Comparison of ENCODE assay signal across 26 cellular contexts in the genomic region with DNA sequence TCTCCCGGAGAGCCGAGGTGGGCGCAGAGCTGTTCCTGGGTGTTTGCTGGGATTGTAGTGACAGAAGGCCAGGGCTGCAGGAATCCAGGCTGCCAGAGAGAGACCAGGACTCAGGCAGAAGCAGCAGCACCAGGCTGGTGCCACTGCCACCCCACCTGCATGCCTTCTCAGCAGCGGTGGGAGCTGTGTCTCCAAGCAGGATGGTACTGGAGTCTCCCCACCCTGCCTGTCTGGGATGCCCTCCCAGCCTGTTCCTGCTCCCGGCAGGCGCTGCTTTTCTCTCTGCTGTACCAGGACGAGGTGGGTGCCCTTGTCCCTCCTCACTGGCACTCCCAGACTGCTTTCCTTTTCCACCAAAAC. TPM values are rescaled to one million over a fixed set of nuclear protein-coding genes. Genes with fewer than 3 reads are reported as not detected.
DNase-seq lines count a peak whose midpoint lies in the region; ATAC-seq, FAIRE-seq and TF ChIP-seq lines count a peak whose summit lies in the region.
"Had no signal": no experiment of that assay in that cellular context is flagged by ENCODE, and none has a peak within 500 bp of the region (broad histone marks: within the 10 kb centered on the region; RNA-seq: fewer than 3 reads in every experiment).

No MANE protein-coding gene starts in this region.

- peak overlapping the region; percentile 87 for H3K4me2 ChIP-seq in HepG2 (ENCODE audit: low read depth, low read length)

- H3K27me3 Mint-ChIP-seq in mesothelial cell of epicardium (ENCODE audit: low read depth) = peaks cover 2% of the 10 kb centered on the region

- H3K9me3 ChIP-seq in HepG2 (ENCODE audit: low read length) (no peaks in the 10 kb centered on the region), right lobe of liver (no peaks in the 10 kb centered on the region), SJCRH30 (replicated peaks) (no peaks in the 10 kb centered on the region)
- H3K9me3 ChIP-seq: ascending aorta, left lung had no signal

- peaks cover 18% of the 10 kb centered on the region for H3K4me1 Mint-ChIP-seq in mesothelial cell of epicardium

- H3K4me1 ChIP-seq in HepG2 (ENCODE audit: insufficient read depth, low read length) = peaks cover 54% of the 10 kb centered on the region
- H3K4me1 ChIP-seq in right lobe of liver = peaks cover 0 to 48% (median 8%) of the 10 kb centered on the region in 4 donors
- peaks cover 24% of the 10 kb centered on the region for H3K4me1 ChIP-seq in SJCRH30

- POLR2A ChIA-PET in HepG2 (lab: Yijun Ruan, JAX) = interaction anchor here (1.0 to 4.1 kb wide), 5 partner anchors 9 to 60 kb away, joined by 3 to 61 read pairs (median 7); partner anchors contain the start of genes AGRN and ISG15

- no TSS peak for BruUV-seq in HepG2 (replicated peaks; lab: Mats Ljungman, UMichigan)

- CTCF ChIA-PET in HepG2 (lab: Yijun Ruan, JAX; ENCODE audit: low intra/inter-chr PET ratio, low total read pairs) = no interaction called here

- in situ Hi-C loops in HepG2 (cut with HindIII; ENCODE audit: extremely low pct_ligation_motif_present, low pct_unique_long_range_greater_than_20kb) = no loop called here

- no peak for TF ChIP-seq EP300 in HepG2 (IDR thresholded peaks at IDR 0.05; ENCODE audit: low read depth in 2 of 2, low read length in 2 of 2)
- TF ChIP-seq EP300 in HepG2 (CRISPR knock-in tag; IDR thresholded peaks at IDR 0.05; ENCODE audit: borderline replicate concordance) = no peak

- H3K36me3 ChIP-seq in HepG2 (replicated peaks in 1 of 2; ENCODE audit: control insufficient read depth in 1 of 2, insufficient read depth in 2 of 2, low read length in 2 of 2) = no peaks in the 10 kb centered on the region
- no peaks in the 10 kb centered on the region for H3K36me3 ChIP-seq in right lobe of liver
- no peaks in the 10 kb centered on the region for H3K36me3 ChIP-seq in SJCRH30
- H3K36me3 ChIP-seq: ascending aorta, left lung had no signal

- H3K27ac ChIP-seq in HepG2 (ENCODE audit: extremely low read length, insufficient read depth, low read length) = peak overlapping the region; percentile 88
- H3K27ac ChIP-seq in right lobe of liver = no peak overlapping the region
- H3K27ac ChIP-seq in SJCRH30 = peak overlapping the region; percentile 93
- H3K27ac ChIP-seq: ascending aorta, coronary artery, left lung, parathyroid adenoma had no signal

- peak overlapping the region; percentile 92 for H3K27ac Mint-ChIP-seq in mesothelial cell of epicardium

- intact Hi-C loops in HepG2 (cut with micrococcal nuclease; ENCODE audit: unreplicated experiment) (loop anchor here (10.0 kb wide), 1 partner anchor 230 kb away; the partner anchor contains the start of genes B3GALT6 and SDF4), right lobe of liver (cut with DNase I) (no loop called here)

- TF ChIP-seq POLR2A in HepG2 (IDR thresholded peaks at IDR 0.05; ENCODE audit: insufficient read depth in 1 of 2, low read depth in 2 of 2, low read length in 2 of 2) = no peak
- no peak for TF ChIP-seq POLR2A in right lobe of liver (IDR thresholded peaks at IDR 0.05)

- no peak for FAIRE-seq in HepG2 (lab: Jason Lieb, UNC)
- FAIRE-seq: small intestine had no signal

- peak overlapping the region in 2 of 3 experiments; percentile 70 to 77; a peak in 4 of 6 replicates for H3K4me3 ChIP-seq in HepG2 (replicated peaks in 1 of 3; ENCODE audit: insufficient read depth in 1 of 3, low read depth in 2 of 3, low read length in 3 of 3)
- no peak overlapping the region for H3K4me3 ChIP-seq in right lobe of liver
- peak overlapping the region; percentile 27 for H3K4me3 ChIP-seq in SJCRH30
- H3K4me3 ChIP-seq: ascending aorta, coronary artery, left lung had no signal

- no peaks in the 10 kb centered on the region for H4K20me1 ChIP-seq in HepG2 (ENCODE audit: insufficient read depth, low read length)

- ATAC-seq in HepG2 (no peak), right lobe of liver (no peak), GM18517 (IDR thresholded peaks at IDR 0.05; ENCODE audit: unreplicated experiment) (no peak), GM21526 (IDR thresholded peaks at IDR 0.05; ENCODE audit: low FRiP score, unreplicated experiment) (no peak)
- ATAC-seq: T-cell had no signal

- 73% methylated on average over 6 of the region's 7 CpGs for WGBS in HepG2 (ENCODE audit: low lambda C conversion rate)
- WGBS in right lobe of liver (ENCODE audit: insufficient coverage, low coverage, low lambda C conversion rate, missing lambda C conversion rate) = 0% methylated on average over 1 of the region's 7 CpGs

- H3K4me3 Mint-ChIP-seq in mesothelial cell of epicardium = peak overlapping the region; percentile 44

- peaks cover 6% of the 10 kb centered on the region for H3K36me3 Mint-ChIP-seq in mesothelial cell of epicardium
- H3K36me3 Mint-ChIP-seq: T-cell had no signal

- H3K79me2 ChIP-seq in HepG2 (ENCODE audit: insufficient read depth, low read length) = peaks cover 14% of the 10 kb centered on the region
- H3K79me2 ChIP-seq: parathyroid adenoma had no signal

- DNase-seq in HepG2 (ENCODE audit: low spot score) (no peak), right lobe of liver (no peak), SJCRH30 (no peak), mesothelial cell of epicardium (ENCODE audit: low spot score in 2 of 2, unreplicated experiment in 2 of 2) (no peak), germinal center (ENCODE audit: low spot score) (no peak), midbrain (lab: John Stamatoyannopoulos, UW) (no peak)
- DNase-seq: activated CD4-positive, CD25-positive, alpha-beta regulatory T cell; activated effector memory CD4-positive, alpha-beta T cell treated with Interleukin-2 at 50 U/mL for 16 hours; AML-193; NCI-H1436 treated with DMSO at 0.1 percent for 48 hours; NCI-H345; small intestine; stimulated activated CD4-positive, alpha-beta T cell treated with anti-CD3 and anti-CD28 coated beads, Interleukin-4, amount 100 ng/mL, for 4 hours; stimulated activated CD8-positive, alpha-beta memory T cell treated with anti-CD3 and anti-CD28 coated beads, Interleukin-4, amount 100 ng/mL, for 48 hours had no signal

- no peak for TF ChIP-seq RAD21 in HepG2 (CRISPR knock-in tag; IDR thresholded peaks at IDR 0.05)

- H3K9me3 Mint-ChIP-seq in mesothelial cell of epicardium = no peaks in the 10 kb centered on the region
- H3K9me3 Mint-ChIP-seq: T-cell had no signal

- peak overlapping the region; percentile 77 for H3K9ac ChIP-seq in HepG2 (ENCODE audit: insufficient read depth, low read depth, low read length)
- H3K9ac ChIP-seq: parathyroid adenoma had no signal

- no peak overlapping the region for H2AFZ ChIP-seq in HepG2 (ENCODE audit: low read length)

- no peaks in the 10 kb centered on the region for H3K27me3 ChIP-seq in HepG2 (ENCODE audit: control insufficient read depth in 1 of 2, insufficient read depth in 2 of 2, low read length in 2 of 2)
- no peaks in the 10 kb centered on the region for H3K27me3 ChIP-seq in right lobe of liver
- H3K27me3 ChIP-seq in SJCRH30 = no peaks in the 10 kb centered on the region
- H3K27me3 ChIP-seq: ascending aorta had no signal

- no peak for TF ChIP-seq CTCF in HepG2 (CRISPR knock-in tag; IDR thresholded peaks at IDR 0.05)
- no peak for TF ChIP-seq CTCF in right lobe of liver (IDR thresholded peaks at IDR 0.05)
- no peak for TF ChIP-seq CTCF in mesothelial cell of epicardium (IDR thresholded peaks at IDR 0.05; ENCODE audit: unreplicated experiment)

RNA-seq across cellular contexts. Expression of gene HES4, which starts 4.5 kb away (rescaled TPM):
- total RNA-seq in HepG2 (2016; rRNA removed; fragmentation: Illumina TruSeq; extraction: Trizol) (4.4 and 8.8 TPM in 2 replicates), right lobe of liver (10 to 100 TPM in 2 of 6 experiments, 1 to 10 TPM in 4; 1.6 to 21.5 (median 5.2) TPM), mesothelial cell of epicardium (87.7 to 92.1 TPM (median 92.0 TPM) in 3 replicates)
- total RNA-seq in HepG2 (2016; cell fraction: cytosol; rRNA removed; fragmentation: Illumina TruSeq; extraction: Trizol; ENCODE audit: low read depth) = 16.5 and 25.5 TPM in 2 replicates
- total RNA-seq in HepG2 (2016; cell fraction: insoluble cytoplasmic fraction; rRNA removed; fragmentation: Illumina TruSeq; extraction: Trizol) = 3.4 and 7.9 TPM in 2 replicates
- 13.5 and 18.3 TPM in 2 replicates for total RNA-seq in HepG2 (2016; cell fraction: membrane; rRNA removed; fragmentation: Illumina TruSeq; extraction: Trizol)
- total RNA-seq in HepG2 (2016; cell fraction: nucleus; rRNA removed; fragmentation: Illumina TruSeq; extraction: Trizol) = 6.5 and 8.0 TPM in 2 replicates
- 10.6 and 17.6 TPM in 2 replicates for polyA plus RNA-seq in HepG2 (2011; rRNA removed)
- 11.6 and 28.6 TPM in 2 replicates for polyA plus RNA-seq in HepG2 (2011; cell fraction: cytosol; rRNA removed)
- polyA plus RNA-seq in HepG2 (2011; cell fraction: nucleus; rRNA removed) = 190 and 210 TPM in 2 replicates
- polyA plus RNA-seq in HepG2 (2012) = 4.3 and 7.0 TPM in 2 replicates
- 17.0 and 22.1 TPM in 2 replicates for polyA plus RNA-seq in HepG2 (2016; cell fraction: cytosol; fragmentation: Illumina TruSeq; extraction: Trizol; ENCODE audit: low read depth)
- polyA plus RNA-seq in HepG2 (2016; cell fraction: insoluble cytoplasmic fraction; fragmentation: Illumina TruSeq; extraction: Trizol; ENCODE audit: low read depth) = 4.5 and 6.0 TPM in 2 replicates
- polyA plus RNA-seq in HepG2 (2016; cell fraction: membrane; fragmentation: Illumina TruSeq; extraction: Trizol; ENCODE audit: low read depth) = 10.6 and 11.4 TPM in 2 replicates
- polyA plus RNA-seq in HepG2 (2016; cell fraction: nucleus; fragmentation: Illumina TruSeq; extraction: Trizol; ENCODE audit: insufficient read depth, low read depth) = 16.1 and 18.4 TPM in 2 replicates
- 2.2 and 6.1 TPM in 2 replicates for polyA minus RNA-seq in HepG2 (2011; rRNA and poly(A)+ RNA removed; ENCODE audit: low replicate concordance)
- 6.4 and 8.5 TPM in 2 replicates for polyA minus RNA-seq in HepG2 (2011; cell fraction: cytosol; rRNA and poly(A)+ RNA removed)
- polyA minus RNA-seq in HepG2 (2011; cell fraction: nucleus; rRNA and poly(A)+ RNA removed) = 4.6 and 8.9 TPM in 2 replicates
- 15.3 and 15.9 TPM in 2 replicates for total RNA-seq in SJCRH30 (2014; rRNA removed; shearing (Covaris generic))

RNA-seq across cellular contexts. Expression of gene ISG15, which starts 8.9 kb away (rescaled TPM):
- 54.9 and 68.4 TPM in 2 replicates for total RNA-seq in HepG2 (2016; rRNA removed; fragmentation: Illumina TruSeq; extraction: Trizol)
- total RNA-seq in HepG2 (2016; cell fraction: cytosol; rRNA removed; fragmentation: Illumina TruSeq; extraction: Trizol; ENCODE audit: low read depth) = 17.4 and 19.2 TPM in 2 replicates
- 52.2 and 77.4 TPM in 2 replicates for total RNA-seq in HepG2 (2016; cell fraction: insoluble cytoplasmic fraction; rRNA removed; fragmentation: Illumina TruSeq; extraction: Trizol)
- total RNA-seq in HepG2 (2016; cell fraction: membrane; rRNA removed; fragmentation: Illumina TruSeq; extraction: Trizol) = 17.7 and 18.1 TPM in 2 replicates
- 18.3 and 23.3 TPM in 2 replicates for total RNA-seq in HepG2 (2016; cell fraction: nucleus; rRNA removed; fragmentation: Illumina TruSeq; extraction: Trizol)
- 42.1 and 63.7 TPM in 2 replicates for polyA plus RNA-seq in HepG2 (2011; rRNA removed)
- polyA plus RNA-seq in HepG2 (2011; cell fraction: cytosol; rRNA removed) = 49.9 and 81.6 TPM in 2 replicates
- polyA plus RNA-seq in HepG2 (2011; cell fraction: nucleus; rRNA removed) = 24.5 and 32.4 TPM in 2 replicates
- polyA plus RNA-seq in HepG2 (2012) = 19.4 and 39.7 TPM in 2 replicates
- polyA plus RNA-seq in HepG2 (2016; cell fraction: cytosol; fragmentation: Illumina TruSeq; extraction: Trizol; ENCODE audit: low read depth) = 13.7 and 17.3 TPM in 2 replicates
- 47.3 and 49.3 TPM in 2 replicates for polyA plus RNA-seq in HepG2 (2016; cell fraction: insoluble cytoplasmic fraction; fragmentation: Illumina TruSeq; extraction: Trizol; ENCODE audit: low read depth)
- polyA plus RNA-seq in HepG2 (2016; cell fraction: membrane; fragmentation: Illumina TruSeq; extraction: Trizol; ENCODE audit: low read depth) = 10.1 and 12.3 TPM in 2 replicates
- polyA plus RNA-seq in HepG2 (2016; cell fraction: nucleus; fragmentation: Illumina TruSeq; extraction: Trizol; ENCODE audit: insufficient read depth, low read depth) = 22.7 and 27.6 TPM in 2 replicates
- 24.2 and 34.4 TPM in 2 replicates for polyA minus RNA-seq in HepG2 (2011; rRNA and poly(A)+ RNA removed; ENCODE audit: low replicate concordance)
- polyA minus RNA-seq in HepG2 (2011; cell fraction: cytosol; rRNA and poly(A)+ RNA removed) = 11.4 and 13.3 TPM in 2 replicates
- polyA minus RNA-seq in HepG2 (2011; cell fraction: nucleus; rRNA and poly(A)+ RNA removed) = 2.1 and 5.1 TPM in 2 replicates
- 10 to 100 TPM; 16.3 to 98.7 (median 26.4) TPM for total RNA-seq in right lobe of liver
- 5.1 and 12.6 TPM in 2 replicates for total RNA-seq in SJCRH30 (2014; rRNA removed; shearing (Covaris generic))
- total RNA-seq in mesothelial cell of epicardium = 112 to 139 TPM (median 123 TPM) in 3 replicates

RNA-seq across cellular contexts. Expression of gene AGRN, which starts 15.5 kb away (rescaled TPM):
- 7.3 and 29.8 TPM in 2 replicates for total RNA-seq in HepG2 (2016; rRNA removed; fragmentation: Illumina TruSeq; extraction: Trizol)
- total RNA-seq in HepG2 (2016; cell fraction: cytosol; rRNA removed; fragmentation: Illumina TruSeq; extraction: Trizol; ENCODE audit: low read depth) = 2.7 and 2.9 TPM in 2 replicates
- 5.9 and 28.3 TPM in 2 replicates for total RNA-seq in HepG2 (2016; cell fraction: insoluble cytoplasmic fraction; rRNA removed; fragmentation: Illumina TruSeq; extraction: Trizol)
- 4.9 and 5.0 TPM in 2 replicates for total RNA-seq in HepG2 (2016; cell fraction: membrane; rRNA removed; fragmentation: Illumina TruSeq; extraction: Trizol)
- 36.4 and 50.3 TPM in 2 replicates for total RNA-seq in HepG2 (2016; cell fraction: nucleus; rRNA removed; fragmentation: Illumina TruSeq; extraction: Trizol)
- polyA plus RNA-seq in HepG2 (2011; rRNA removed) = 65.2 and 82.7 TPM in 2 replicates
- polyA plus RNA-seq in HepG2 (2011; cell fraction: cytosol; rRNA removed) = 37.7 and 58.0 TPM in 2 replicates
- 667 and 906 TPM in 2 replicates for polyA plus RNA-seq in HepG2 (2011; cell fraction: nucleus; rRNA removed)
- 77.8 and 101 TPM in 2 replicates for polyA plus RNA-seq in HepG2 (2012)
- 1.4 and 1.5 TPM in 2 replicates for polyA plus RNA-seq in HepG2 (2016; cell fraction: cytosol; fragmentation: Illumina TruSeq; extraction: Trizol; ENCODE audit: low read depth)
- polyA plus RNA-seq in HepG2 (2016; cell fraction: insoluble cytoplasmic fraction; fragmentation: Illumina TruSeq; extraction: Trizol; ENCODE audit: low read depth) = 10.7 and 15.5 TPM in 2 replicates
- polyA plus RNA-seq in HepG2 (2016; cell fraction: membrane; fragmentation: Illumina TruSeq; extraction: Trizol; ENCODE audit: low read depth) = 3.2 and 3.6 TPM in 2 replicates
- 125 and 134 TPM in 2 replicates for polyA plus RNA-seq in HepG2 (2016; cell fraction: nucleus; fragmentation: Illumina TruSeq; extraction: Trizol; ENCODE audit: insufficient read depth, low read depth)
- polyA minus RNA-seq in HepG2 (2011; rRNA and poly(A)+ RNA removed; ENCODE audit: low replicate concordance) = 23.8 and 86.8 TPM in 2 replicates
- 41.3 and 50.7 TPM in 2 replicates for polyA minus RNA-seq in HepG2 (2011; cell fraction: cytosol; rRNA and poly(A)+ RNA removed)
- 80.3 and 86.4 TPM in 2 replicates for polyA minus RNA-seq in HepG2 (2011; cell fraction: nucleus; rRNA and poly(A)+ RNA removed)
- total RNA-seq in right lobe of liver = 10 to 100 TPM; 14.2 to 44.5 (median 35.2) TPM
- total RNA-seq in SJCRH30 (2014; rRNA removed; shearing (Covaris generic)) = 10.4 and 13.7 TPM in 2 replicates
- total RNA-seq in mesothelial cell of epicardium = 502 to 532 TPM (median 514 TPM) in 3 replicates

RNA-seq across cellular contexts. Expression of gene PERM1, which starts 22.5 kb away (rescaled TPM):
- total RNA-seq in HepG2 (2016; rRNA removed; fragmentation: Illumina TruSeq; extraction: Trizol) (0.04 TPM in 1 of 2 replicates, not detected in the other), right lobe of liver (under 1 TPM in 4 of 6 experiments, not detected in 2; 0.18 to 0.46 (median 0.28) TPM), mesothelial cell of epicardium (1.6 to 2.8 TPM (median 2.7 TPM) in 3 replicates)
- not detected in 2 replicates for total RNA-seq in HepG2 (2016; cell fraction: cytosol; rRNA removed; fragmentation: Illumina TruSeq; extraction: Trizol; ENCODE audit: low read depth)
- total RNA-seq in HepG2 (2016; cell fraction: insoluble cytoplasmic fraction; rRNA removed; fragmentation: Illumina TruSeq; extraction: Trizol) = not detected in 2 replicates
- total RNA-seq in HepG2 (2016; cell fraction: membrane; rRNA removed; fragmentation: Illumina TruSeq; extraction: Trizol) = not detected in 2 replicates
- total RNA-seq in HepG2 (2016; cell fraction: nucleus; rRNA removed; fragmentation: Illumina TruSeq; extraction: Trizol) = not detected in 2 replicates
- 0.29 and 0.38 TPM in 2 replicates for polyA plus RNA-seq in HepG2 (2011; rRNA removed)
- 0.17 and 0.32 TPM in 2 replicates for polyA plus RNA-seq in HepG2 (2011; cell fraction: cytosol; rRNA removed)
- 2.3 and 2.6 TPM in 2 replicates for polyA plus RNA-seq in HepG2 (2011; cell fraction: nucleus; rRNA removed)
- 0.44 TPM in 2 replicates for polyA plus RNA-seq in HepG2 (2012)
- not detected in 2 replicates for polyA plus RNA-seq in HepG2 (2016; cell fraction: cytosol; fragmentation: Illumina TruSeq; extraction: Trizol; ENCODE audit: low read depth)
- not detected in 2 replicates for polyA plus RNA-seq in HepG2 (2016; cell fraction: insoluble cytoplasmic fraction; fragmentation: Illumina TruSeq; extraction: Trizol; ENCODE audit: low read depth)
- polyA plus RNA-seq in HepG2 (2016; cell fraction: membrane; fragmentation: Illumina TruSeq; extraction: Trizol; ENCODE audit: low read depth) = not detected in 2 replicates
- polyA plus RNA-seq in HepG2 (2016; cell fraction: nucleus; fragmentation: Illumina TruSeq; extraction: Trizol; ENCODE audit: insufficient read depth, low read depth) = not detected in 2 replicates
- polyA minus RNA-seq in HepG2 (2011; rRNA and poly(A)+ RNA removed; ENCODE audit: low replicate concordance) = 0.09 and 2.7 TPM in 2 replicates
- 0.44 and 0.59 TPM in 2 replicates for polyA minus RNA-seq in HepG2 (2011; cell fraction: cytosol; rRNA and poly(A)+ RNA removed)
- 0.99 and 1.2 TPM in 2 replicates for polyA minus RNA-seq in HepG2 (2011; cell fraction: nucleus; rRNA and poly(A)+ RNA removed)
- total RNA-seq in SJCRH30 (2014; rRNA removed; shearing (Covaris generic)) = 0.13 TPM in 1 of 2 replicates, not detected in the other
- total RNA-seq: activated CD8-positive, alpha-beta memory T cell treated with anti-CD3 and anti-CD28 coated beads, Interleukin-2, amount 10 ng/mL, durations not matched to agents 7 days and 5 days; ascending aorta; endothelial cell of umbilical vein; H7; left lung; LHCN-M2; T-cell had no signal
- polyA plus RNA-seq: endothelial cell of umbilical vein had no signal

RNA-seq across cellular contexts. Expression of gene PLEKHN1, which starts 38.1 kb away (rescaled TPM):
- 0.21 and 0.42 TPM in 2 replicates for total RNA-seq in HepG2 (2016; rRNA removed; fragmentation: Illumina TruSeq; extraction: Trizol)
- not detected in 2 replicates for total RNA-seq in HepG2 (2016; cell fraction: cytosol; rRNA removed; fragmentation: Illumina TruSeq; extraction: Trizol; ENCODE audit: low read depth)
- 0.31 and 0.48 TPM in 2 replicates for total RNA-seq in HepG2 (2016; cell fraction: insoluble cytoplasmic fraction; rRNA removed; fragmentation: Illumina TruSeq; extraction: Trizol)
- 0.15 and 0.17 TPM in 2 replicates for total RNA-seq in HepG2 (2016; cell fraction: membrane; rRNA removed; fragmentation: Illumina TruSeq; extraction: Trizol)
- total RNA-seq in HepG2 (2016; cell fraction: nucleus; rRNA removed; fragmentation: Illumina TruSeq; extraction: Trizol) = 0.59 and 0.63 TPM in 2 replicates
- polyA plus RNA-seq in HepG2 (2011; rRNA removed) = 0.58 and 0.59 TPM in 2 replicates
- polyA plus RNA-seq in HepG2 (2011; cell fraction: cytosol; rRNA removed) = 0.13 and 0.23 TPM in 2 replicates
- 13.2 and 15.5 TPM in 2 replicates for polyA plus RNA-seq in HepG2 (2011; cell fraction: nucleus; rRNA removed)
- 0.51 and 0.55 TPM in 2 replicates for polyA plus RNA-seq in HepG2 (2012)
- polyA plus RNA-seq in HepG2 (2016; cell fraction: cytosol; fragmentation: Illumina TruSeq; extraction: Trizol; ENCODE audit: low read depth) = 0.05 and 0.09 TPM in 2 replicates
- polyA plus RNA-seq in HepG2 (2016; cell fraction: insoluble cytoplasmic fraction; fragmentation: Illumina TruSeq; extraction: Trizol; ENCODE audit: low read depth) = 0.29 and 0.48 TPM in 2 replicates
- 0.13 and 0.29 TPM in 2 replicates for polyA plus RNA-seq in HepG2 (2016; cell fraction: membrane; fragmentation: Illumina TruSeq; extraction: Trizol; ENCODE audit: low read depth)
- 2.6 and 2.7 TPM in 2 replicates for polyA plus RNA-seq in HepG2 (2016; cell fraction: nucleus; fragmentation: Illumina TruSeq; extraction: Trizol; ENCODE audit: insufficient read depth, low read depth)
- 0.26 and 0.54 TPM in 2 replicates for polyA minus RNA-seq in HepG2 (2011; rRNA and poly(A)+ RNA removed; ENCODE audit: low replicate concordance)
- 0.53 TPM in 1 of 2 replicates, not detected in the other for polyA minus RNA-seq in HepG2 (2011; cell fraction: cytosol; rRNA and poly(A)+ RNA removed)
- 1.8 and 1.9 TPM in 2 replicates for polyA minus RNA-seq in HepG2 (2011; cell fraction: nucleus; rRNA and poly(A)+ RNA removed)
- 1 to 10 TPM in 1 of 6 experiments, under 1 TPM in 4, not detected in 1; 0.11 to 2.4 (median 0.26) TPM for total RNA-seq in right lobe of liver
- total RNA-seq in SJCRH30 (2014; rRNA removed; shearing (Covaris generic)) = 0.04 and 0.05 TPM in 2 replicates
- total RNA-seq in mesothelial cell of epicardium = 33.6 to 36.0 TPM (median 34.4 TPM) in 3 replicates
- total RNA-seq: ascending aorta, temporal lobe had no signal

Comparison
In these comparisons a context has a peak if more than half of its experiments do, and no peak if none do; other contexts are left out.
1. H3K27ac ChIP-seq: peak in HepG2 (single experiment) and SJCRH30 (single experiment); none in right lobe of liver (0 of 3).
2. H3K4me3 ChIP-seq: peak in HepG2 (2 of 3) and SJCRH30 (single experiment); none in right lobe of liver (0 of 3).